21 cellular contexts compared by ENCODE assay signal in the genomic region with DNA sequence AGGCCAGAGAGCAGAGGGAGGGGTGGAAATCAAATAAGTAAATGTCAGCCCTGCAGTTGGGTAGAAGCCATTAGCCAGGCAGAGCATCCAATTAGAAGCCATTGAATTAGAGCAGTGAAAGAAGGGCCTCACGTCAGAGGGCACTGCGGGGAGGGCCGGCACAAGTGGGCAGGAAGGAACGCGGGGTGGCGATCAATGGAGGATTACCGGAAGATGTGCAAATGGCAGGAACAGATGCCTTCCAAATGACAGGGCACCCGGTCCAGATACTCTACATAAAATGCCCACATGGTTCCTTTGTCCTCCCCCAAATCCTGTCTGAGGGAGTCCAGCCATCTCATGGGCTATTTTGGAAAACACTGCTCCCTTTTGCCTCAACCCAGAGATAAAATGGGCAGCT. TPM values are rescaled to one million over a fixed set of nuclear protein-coding genes. Genes with fewer than 3 reads are reported as not detected.
DNase-seq lines count a peak whose midpoint lies in the region; ATAC-seq, FAIRE-seq and TF ChIP-seq lines count a peak whose summit lies in the region.
"Had no signal": no experiment of that assay in that cellular context is flagged by ENCODE, and none has a peak within 500 bp of the region (broad histone marks: within the 10 kb centered on the region; RNA-seq: fewer than 3 reads in every experiment).

No MANE protein-coding gene starts in this region.

- H3K4me3 ChIP-seq in ectodermal cell (ENCODE audit: insufficient read depth, low read depth, low read length) (no peak overlapping the region), pancreas (no peak overlapping the region), BE2C (ENCODE audit: low read depth, low read length) (no peak overlapping the region)
- H3K4me3 ChIP-seq: hepatocyte had no signal

- peaks cover 39% of the 10 kb centered on the region for H3K4me1 ChIP-seq in ectodermal cell (ENCODE audit: control insufficient read depth, insufficient read depth, low read length)
- H3K4me1 ChIP-seq in pancreas: peaks cover 0 to 19% (median 14%) of the 10 kb centered on the region in 3 donors
- peaks cover 9% of the 10 kb centered on the region for H3K4me1 ChIP-seq in BE2C

- intact Hi-C loops in pancreas (cut with DNase I): no loop called here

- in situ Hi-C loops in G401 (cut with HindIII; ENCODE audit: low sequenced_read_pairs): loop anchor here (5.0 kb wide), 1 partner anchor 162 kb away; no protein-coding TSS in a partner anchor

- TF ChIP-seq CTCF in pancreas (IDR thresholded peaks at IDR 0.05) (no peak), BE2C (IDR thresholded peaks at IDR 0.05; ENCODE audit: low read depth, low read length) (no peak)

- ATAC-seq in pancreas: peak in 3 of 4 donors; percentile 33 to 61 (median 49)
- ATAC-seq in GM21381 (IDR thresholded peaks at IDR 0.05; ENCODE audit: unreplicated experiment): no peak
- ATAC-seq: Panc1 had no signal

- H3K27me3 ChIP-seq in ectodermal cell (ENCODE audit: control insufficient read depth, insufficient read depth, low read length, poor library complexity, severe bottlenecking) (no peaks in the 10 kb centered on the region), pancreas (no peaks in the 10 kb centered on the region), BE2C (no peaks in the 10 kb centered on the region)
- H3K27me3 ChIP-seq: hepatocyte had no signal

- WGBS in ectodermal cell, 2 experiments: 56 to 57% methylated on average over 8 of the region's 8 CpGs
- 53 to 58% methylated on average over 8 of the region's 8 CpGs for WGBS in pancreas, 2 donors

- peak overlapping the region; percentile 76 for H3K27ac ChIP-seq in ectodermal cell (ENCODE audit: insufficient read depth, low read depth, low read length, poor library complexity, severe bottlenecking)
- H3K27ac ChIP-seq in pancreas: no peak overlapping the region
- H3K27ac ChIP-seq: hepatocyte had no signal

- H3K9me3 ChIP-seq in ectodermal cell (ENCODE audit: control insufficient read depth, low read length) (no peaks in the 10 kb centered on the region), pancreas (no peaks in the 10 kb centered on the region), BE2C (no peaks in the 10 kb centered on the region)

- no peak for FAIRE-seq in pancreas (lab: Jason Lieb, UNC)
- FAIRE-seq: GM18507, GM19239, HTR-8/SVneo, urothelium cell line had no signal

- H3K36me3 ChIP-seq in ectodermal cell (ENCODE audit: control insufficient read depth, insufficient read depth, low read length): no peaks in the 10 kb centered on the region
- no peaks in the 10 kb centered on the region for H3K36me3 ChIP-seq in pancreas
- H3K36me3 ChIP-seq in BE2C: no peaks in the 10 kb centered on the region

- DNase-seq in G401 (ENCODE audit: low spot score) (peak; percentile 93), NCI-H774 (lab: John Stamatoyannopoulos, UW) (peak; percentile 65), pancreas (no peak), BE2C (no peak)
- DNase-seq in stimulated activated CD4-positive, alpha-beta T cell treated with anti-CD3 and anti-CD28 coated beads, Interleukin-2, amount 100 ng/mL, for 24 hours: no peak
- no peak for DNase-seq in stimulated activated CD4-positive, alpha-beta T cell treated with anti-CD3 and anti-CD28 coated beads, Interleukin-15, amount 100 ng/mL, for 24 hours
- DNase-seq: activated B cell treated with CpG ODN at 0.5 μM for 24 hours; activated effector memory CD4-positive, alpha-beta T cell treated with anti-CD3 and anti-CD28 coated beads, Interleukin-2, amount 50 U/mL, for 16 hours; NCI-H2171 treated with DMSO at 0.1 percent for 48 hours; stimulated activated CD4-positive, alpha-beta T cell treated with anti-CD3 and anti-CD28 coated beads, Interleukin-2, amount 100 ng/mL, for 48 hours; stimulated activated CD8-positive, alpha-beta memory T cell treated with anti-CD3 and anti-CD28 coated beads, Interleukin-4, amount 100 ng/mL, for 48 hours had no signal

RNA-seq across cellular contexts. Expression of a gene that starts 3.4 kb away (rescaled TPM):
- 1.3 and 2.8 TPM in 2 replicates for total RNA-seq in G401 (2014; rRNA removed; shearing (Covaris generic))
- polyA plus RNA-seq in ectodermal cell (2013, experiment 1 of 4): 32.2 TPM
- 47.6 TPM for polyA plus RNA-seq in ectodermal cell (2013, experiment 2 of 4)
- 23.0 TPM for polyA plus RNA-seq in ectodermal cell (2013, experiment 3 of 4)
- 26.3 TPM for polyA plus RNA-seq in ectodermal cell (2013, experiment 4 of 4)
- total RNA-seq in pancreas: 1 to 10 TPM in 1 of 6 donors, under 1 TPM in 5; 0.28 to 1.5 (median 0.68) TPM
- 1 to 10 TPM in 1 of 2 donors, under 1 TPM in 1; 0.99 to 5.4 TPM for polyA plus RNA-seq in pancreas
- 3.2 TPM for polyA plus RNA-seq in BE2C (2012; ENCODE audit: insufficient read depth, insufficient read length, low read depth)
- total RNA-seq: fibroblast of lung, renal cortical epithelial cell had no signal
- polyA plus RNA-seq: fibroblast of lung had no signal

RNA-seq across cellular contexts. Expression of a gene that starts 38.6 kb away (rescaled TPM):
- total RNA-seq in G401 (2014; rRNA removed; shearing (Covaris generic)): 6.3 and 8.3 TPM in 2 replicates
- polyA plus RNA-seq in ectodermal cell (2013, experiment 1 of 4): 63.0 TPM
- 68.3 TPM for polyA plus RNA-seq in ectodermal cell (2013, experiment 2 of 4)
- polyA plus RNA-seq in ectodermal cell (2013, experiment 3 of 4): 42.8 TPM
- polyA plus RNA-seq in ectodermal cell (2013, experiment 4 of 4): 44.3 TPM
- 10 to 100 TPM in 2 of 6 donors, 1 to 10 TPM in 4; 6.3 to 14.4 (median 8.6) TPM for total RNA-seq in pancreas
- 1 to 10 TPM; 7.9 to 9.5 TPM for polyA plus RNA-seq in pancreas
- 0.66 TPM for polyA plus RNA-seq in BE2C (2012; ENCODE audit: insufficient read depth, insufficient read length, low read depth)

Comparison
In these comparisons a context has a peak if more than half of its experiments do, and no peak if none do; other contexts are left out.
1. DNase-seq: peak in G401 (single experiment) and NCI-H774 (single experiment); none in pancreas (0 of 6), stimulated activated CD4-positive, alpha-beta T cell treated with anti-CD3 and anti-CD28 coated beads, Interleukin-2, amount 100 ng/mL, for 24 hours (0 of 2), BE2C (single experiment) and stimulated activated CD4-positive, alpha-beta T cell treated with anti-CD3 and anti-CD28 coated beads, Interleukin-15, amount 100 ng/mL, for 24 hours (single experiment).